ENCODE assay signal across 25 cellular contexts in genomic region chr17:50466371-50467113, GRCh38. TPM values are rescaled to one million over a fixed set of nuclear protein-coding genes. Genes with fewer than 3 reads are reported as not detected.
DNase-seq lines count a peak whose midpoint lies in the region; ATAC-seq, FAIRE-seq and TF ChIP-seq lines count a peak whose summit lies in the region.
"Had no signal": no experiment of that assay in that cellular context is flagged by ENCODE, and none has a peak within 500 bp of the region (broad histone marks: within the 10 kb centered on the region; RNA-seq: fewer than 3 reads in every experiment).

No MANE protein-coding gene starts in this region.

- CTCF ChIA-PET in GM12878 (lab: Yijun Ruan, JAX) (no interaction called here), GM10248 (lab: Yijun Ruan, JAX) (no interaction called here)
- CTCF ChIA-PET in activated CD4-positive, alpha-beta memory T cell treated with anti-CD3 and anti-CD28 coated beads for 36 hours (lab: Charles Lee) = no interaction called here

- TF ChIP-seq EP300 in GM12878 (IDR thresholded peaks at IDR 0.05; ENCODE audit: borderline replicate concordance in 1 of 2, control insufficient read depth in 1 of 2, low read depth in 2 of 2, low read length in 2 of 2) = no peak

- DNase-seq in AG20443 (ENCODE audit: low spot score) = peak; percentile 9
- DNase-seq in LNCaP clone FGC (ENCODE audit: low read depth) = peak; percentile 27
- DNase-seq in GM12878 (ENCODE audit: low read depth, low spot score) = no peak
- no peak for DNase-seq in nephron progenitor cell
- no peak for DNase-seq in GM10248 (ENCODE audit: extremely low spot score)
- no peak for DNase-seq in kidney tubule cell (ENCODE audit: low spot score)
- DNase-seq in NOMO-1 treated with dmso at 0.1 percent for 144 hours (lab: John Stamatoyannopoulos, UW; ENCODE audit: unreplicated experiment) = no peak
- DNase-seq in activated CD4-positive, alpha-beta memory T cell treated with anti-CD3 and anti-CD28 coated beads for 36 hours = no peak
- DNase-seq: adrenal gland, GOT3, hippocampal formation, NCI-H1694, NCI-H524 treated with DMSO at 0.1 percent for 48 hours, T-helper 1 cell, WERI-Rb-1 had no signal

- WGBS in GM12878 (ENCODE audit: insufficient coverage, insufficient replicate concordance, low lambda C conversion rate, missing lambda C conversion rate) = 4% methylated on average over 9 of the region's 9 CpGs

- ATAC-seq in GM12878 = peak; percentile 33; the same call in 2 of the 3 replicates
- ATAC-seq: Right ventricle myocardium inferior had no signal

- no peak overlapping the region for H3K27ac ChIP-seq in GM12878 (ENCODE audit: control insufficient read depth, insufficient read depth)
- H3K27ac ChIP-seq: adrenal gland, pancreas, WERI-Rb-1 had no signal

- H3K9ac ChIP-seq in GM12878 (ENCODE audit: control insufficient read depth, insufficient read depth, low read length) = no peak overlapping the region

- no peak for TF ChIP-seq CTCF in LNCaP clone FGC (IDR thresholded peaks at IDR 0.05; ENCODE audit: control insufficient read depth, extremely low read depth, insufficient read depth)
- no peak for TF ChIP-seq CTCF in GM12878 (IDR thresholded peaks at IDR 0.05 in 2 of 3, conservative IDR thresholded peaks at IDR 0.05 in 1 of 3; ENCODE audit: control insufficient read depth in 2 of 3, extremely low read depth in 1 of 3, insufficient read depth in 1 of 3, low read depth in 3 of 3, low read length in 3 of 3)
- TF ChIP-seq CTCF in nephron progenitor cell (IDR thresholded peaks at IDR 0.05) = no peak
- no peak for TF ChIP-seq CTCF in GM10248 (IDR thresholded peaks at IDR 0.05; ENCODE audit: control extremely low read depth, extremely low read depth, low read depth, missing control alignments)

- H3K4me3 ChIP-seq in LNCaP clone FGC (ENCODE audit: low read depth, low read length) (no peak overlapping the region), GM12878 (no peak overlapping the region)
- H3K4me3 ChIP-seq: adrenal gland, pancreas, smooth muscle cell had no signal

- H3K79me2 ChIP-seq in GM12878 (ENCODE audit: control insufficient read depth, insufficient read depth, low read length) = no peaks in the 10 kb centered on the region

- intact Hi-C loops in GM12878 (cut with micrococcal nuclease; ENCODE audit: unreplicated experiment) = no loop called here
- intact Hi-C loops in activated CD4-positive, alpha-beta memory T cell treated with anti-CD3 and anti-CD28 coated beads for 36 hours (cut with micrococcal nuclease) = no loop called here

- no peaks in the 10 kb centered on the region for H4K20me1 ChIP-seq in GM12878 (ENCODE audit: control insufficient read depth, insufficient read depth)

- H3K27ac Mint-ChIP-seq in nephron progenitor cell = peak overlapping the region; percentile 38
- no peak overlapping the region for H3K27ac Mint-ChIP-seq in activated CD4-positive, alpha-beta memory T cell treated with anti-CD3 and anti-CD28 coated beads for 36 hours
- H3K27ac Mint-ChIP-seq: activated T-helper 1 cell treated with anti-CD3 and anti-CD28 coated beads, Interleukin-12 subunit alpha, Interleukin-12 subunit beta, Interleukin-2, Interleukin-4 antibody, amounts not matched to agents 30 ng/mL and 10 ng/mL and 1 ng/mL, durations not matched to agents 14 hours and 24 hours and 36 hours; stimulated activated naive CD8-positive, alpha-beta T cell treated with anti-CD3 and anti-CD28 coated beads, Interleukin-15, Interleukin-2, amounts not matched to agents 100 ng/mL and 50 ng/mL, for 24 hours had no signal

- H3K4me3 Mint-ChIP-seq in nephron progenitor cell = no peak overlapping the region
- H3K4me3 Mint-ChIP-seq in activated CD4-positive, alpha-beta memory T cell treated with anti-CD3 and anti-CD28 coated beads for 36 hours = no peak overlapping the region
- H3K4me3 Mint-ChIP-seq: activated T-helper 1 cell treated with anti-CD3 and anti-CD28 coated beads, Interleukin-12 subunit alpha, Interleukin-12 subunit beta, Interleukin-2, Interleukin-4 antibody, amounts not matched to agents 30 ng/mL and 10 ng/mL and 1 ng/mL, durations not matched to agents 14 hours and 24 hours and 36 hours; stimulated activated naive CD8-positive, alpha-beta T cell treated with anti-CD3 and anti-CD28 coated beads, Interleukin-15, Interleukin-2, amounts not matched to agents 100 ng/mL and 50 ng/mL, for 24 hours had no signal

- TF ChIP-seq RAD21 in GM12878 (IDR thresholded peaks at IDR 0.05; ENCODE audit: insufficient read depth, low read depth, low read length) = no peak

- peaks cover 71% of the 10 kb centered on the region for H3K27me3 Mint-ChIP-seq in nephron progenitor cell (ENCODE audit: low read depth, poor library complexity)
- peaks cover 17% of the 10 kb centered on the region for H3K27me3 Mint-ChIP-seq in activated CD4-positive, alpha-beta memory T cell treated with anti-CD3 and anti-CD28 coated beads for 36 hours

- H3K9me3 Mint-ChIP-seq in nephron progenitor cell = no peaks in the 10 kb centered on the region
- no peaks in the 10 kb centered on the region for H3K9me3 Mint-ChIP-seq in activated CD4-positive, alpha-beta memory T cell treated with anti-CD3 and anti-CD28 coated beads for 36 hours
- H3K9me3 Mint-ChIP-seq: activated T-helper 1 cell treated with anti-CD3 and anti-CD28 coated beads, Interleukin-12 subunit alpha, Interleukin-12 subunit beta, Interleukin-2, Interleukin-4 antibody, amounts not matched to agents 30 ng/mL and 10 ng/mL and 1 ng/mL, durations not matched to agents 14 hours and 24 hours and 36 hours; stimulated activated naive CD8-positive, alpha-beta T cell treated with anti-CD3 and anti-CD28 coated beads, Interleukin-15, Interleukin-2, amounts not matched to agents 100 ng/mL and 50 ng/mL, for 24 hours had no signal

- in situ Hi-C loops in GM12878 (cut with MboI) = no loop called here

- H2AFZ ChIP-seq in GM12878 (ENCODE audit: control insufficient read depth, low read depth, low read length) = no peak overlapping the region

- RAD21 ChIA-PET in GM12878 (lab: Charles Lee; ENCODE audit: unreplicated experiment) = no interaction called here

- no peak overlapping the region for H3K4me2 ChIP-seq in GM12878 (ENCODE audit: control insufficient read depth, insufficient read depth)
- H3K4me2 ChIP-seq: smooth muscle cell had no signal

- no peaks in the 10 kb centered on the region for H3K4me1 ChIP-seq in GM12878 (ENCODE audit: control insufficient read depth, insufficient read depth, low read length)
- H3K4me1 ChIP-seq: pancreas had no signal

- peaks cover 0 to 3% of the 10 kb centered on the region in 2 experiments; a peak in 2 of 4 replicates for H3K27me3 ChIP-seq in GM12878 (replicated peaks in 1 of 2; ENCODE audit: control insufficient read depth in 2 of 2, insufficient read depth in 2 of 2, low read length in 1 of 2)
- H3K27me3 ChIP-seq: adrenal gland, pancreas had no signal

- no peak for FAIRE-seq in GM12878 (lab: Jason Lieb, UNC)
- FAIRE-seq: pancreas, urothelium cell line had no signal

- H3K9me3 ChIP-seq in GM12878 (replicated peaks; ENCODE audit: control insufficient read depth, insufficient read depth, low read length) = no peaks in the 10 kb centered on the region
- H3K9me3 ChIP-seq: adrenal gland, pancreas had no signal

- peaks cover 11% of the 10 kb centered on the region for H3K36me3 Mint-ChIP-seq in nephron progenitor cell (ENCODE audit: low read depth)
- H3K36me3 Mint-ChIP-seq in activated CD4-positive, alpha-beta memory T cell treated with anti-CD3 and anti-CD28 coated beads for 36 hours = no peaks in the 10 kb centered on the region

- SMC1A ChIA-PET in GM12878 (lab: Charles Lee; ENCODE audit: uncharacterized antibody, unreplicated experiment) = no interaction called here

- no peak for TF ChIP-seq POLR2A in GM12878 (IDR thresholded peaks at IDR 0.05; ENCODE audit: low read depth, low read length)

- no TSS peak for BruUV-seq in GM12878 (replicated peaks; lab: Mats Ljungman, UMichigan)

- H3K36me3 ChIP-seq in GM12878 (ENCODE audit: control insufficient read depth in 2 of 2, insufficient read depth in 2 of 2, low read length in 1 of 2) = no peaks in the 10 kb centered on the region
- H3K36me3 ChIP-seq: pancreas, WERI-Rb-1 had no signal

- POLR2A ChIA-PET in GM12878 (lab: Charles Lee) = interaction anchor here (0.6 to 0.7 kb wide), 2 partner anchors 84 to 124 kb away, joined by 4 to 5 read pairs; no protein-coding TSS in a partner anchor
- POLR2A ChIA-PET in GM10248 (lab: Yijun Ruan, JAX) = interaction anchor here (0.6 kb wide), 1 partner anchor 319 kb away, joined by 5 read pairs; no protein-coding TSS in a partner anchor
- POLR2A ChIA-PET in activated CD4-positive, alpha-beta memory T cell treated with anti-CD3 and anti-CD28 coated beads for 36 hours (lab: Charles Lee) = no interaction called here

- peaks cover 23% of the 10 kb centered on the region for H3K4me1 Mint-ChIP-seq in nephron progenitor cell
- H3K4me1 Mint-ChIP-seq in activated CD4-positive, alpha-beta memory T cell treated with anti-CD3 and anti-CD28 coated beads for 36 hours (ENCODE audit: low read depth) = peaks cover 8% of the 10 kb centered on the region

RNA-seq across cellular contexts. Expression of gene CHAD, which starts 2.1 kb away (rescaled TPM):
- total RNA-seq in GM12878 (2013; cell fraction: nucleolus; rRNA removed) = not detected in 2 replicates
- not detected in 2 replicates for total RNA-seq in GM12878 (2014; rRNA removed)
- not detected in 2 replicates for total RNA-seq in GM12878 (2014; rRNA removed; fragmentation: Illumina TruSeq; extraction: Trizol)
- not detected in 2 replicates for total RNA-seq in GM12878 (2021)
- not detected for polyA plus RNA-seq in GM12878 (2011; ENCODE audit: low read depth)
- not detected in 2 replicates for polyA plus RNA-seq in GM12878 (2011; rRNA removed)
- not detected in 2 replicates for polyA plus RNA-seq in GM12878 (2011; cell fraction: cytosol; rRNA removed)
- not detected in 2 replicates for polyA plus RNA-seq in GM12878 (2011; cell fraction: nucleus; rRNA removed)
- polyA plus RNA-seq in GM12878 (2012) = 0.37 and 0.39 TPM in 2 replicates
- not detected in 2 replicates for polyA plus RNA-seq in GM12878 (2014; fragmentation: Illumina TruSeq; extraction: Trizol)
- not detected for polyA plus RNA-seq in GM12878 (2014; fragmentation: Nextera tagmentation; extraction: Ambion mirVana)
- polyA plus RNA-seq in GM12878 (2014; rRNA removed) = not detected in 2 replicates
- polyA plus RNA-seq in GM12878 (2016; fragmentation: Nextera tagmentation; extraction: Ambion mirVana) = under 1 TPM in 1 of 2 experiments, not detected in 1; 0.06 TPM
- not detected in 2 replicates for polyA minus RNA-seq in GM12878 (2011; rRNA and poly(A)+ RNA removed)
- not detected in 2 replicates for polyA minus RNA-seq in GM12878 (2011; cell fraction: cytosol; rRNA and poly(A)+ RNA removed)
- polyA minus RNA-seq in GM12878 (2011; cell fraction: nucleus; rRNA and poly(A)+ RNA removed) = not detected in 2 replicates
- not detected for total RNA-seq in activated CD4-positive, alpha-beta memory T cell treated with anti-CD3 and anti-CD28 coated beads for 36 hours
- total RNA-seq: activated T-helper 1 cell treated with anti-CD3 and anti-CD28 coated beads, Interleukin-12 subunit alpha, Interleukin-12 subunit beta, Interleukin-2, Interleukin-4 antibody, amounts not matched to agents 30 ng/mL and 10 ng/mL and 1 ng/mL, durations not matched to agents 14 hours and 24 hours and 36 hours; HT-29; kidney epithelial cell; mononuclear cell; smooth muscle cell had no signal
- polyA plus RNA-seq: AG04450 had no signal

RNA-seq across cellular contexts. Expression of gene RSAD1, which starts 12.1 kb away (rescaled TPM):
- 52.3 and 57.1 TPM in 2 replicates for total RNA-seq in GM12878 (2013; cell fraction: nucleolus; rRNA removed)
- total RNA-seq in GM12878 (2014; rRNA removed) (16.4 and 22.0 TPM in 2 replicates), GM12878 (2014; rRNA removed; fragmentation: Illumina TruSeq; extraction: Trizol) (14.3 and 15.0 TPM in 2 replicates), GM12878 (2021) (24.2 and 26.5 TPM in 2 replicates)
- polyA plus RNA-seq in GM12878 (2011; ENCODE audit: low read depth) = 11.1 TPM
- polyA plus RNA-seq in GM12878 (2011; rRNA removed) (26.2 and 28.1 TPM in 2 replicates), GM12878 (2014; fragmentation: Illumina TruSeq; extraction: Trizol) (11.2 and 12.3 TPM in 2 replicates), GM12878 (2014; fragmentation: Nextera tagmentation; extraction: Ambion mirVana) (1 to 10 TPM; 2.5 to 6.2 TPM), GM12878 (2014; rRNA removed) (26.7 and 27.6 TPM in 2 replicates), GM12878 (2016; fragmentation: Nextera tagmentation; extraction: Ambion mirVana) (10 to 100 TPM; 23.1 to 28.1 TPM)
- 23.3 and 32.5 TPM in 2 replicates for polyA plus RNA-seq in GM12878 (2011; cell fraction: cytosol; rRNA removed)
- polyA plus RNA-seq in GM12878 (2011; cell fraction: nucleus; rRNA removed) = 92.4 and 125 TPM in 2 replicates
- polyA plus RNA-seq in GM12878 (2012) = 13.2 and 16.5 TPM in 2 replicates
- polyA minus RNA-seq in GM12878 (2011; rRNA and poly(A)+ RNA removed) = 20.1 and 27.7 TPM in 2 replicates
- 10.9 and 12.3 TPM in 2 replicates for polyA minus RNA-seq in GM12878 (2011; cell fraction: cytosol; rRNA and poly(A)+ RNA removed)
- 40.9 and 54.9 TPM in 2 replicates for polyA minus RNA-seq in GM12878 (2011; cell fraction: nucleus; rRNA and poly(A)+ RNA removed)
- 10 to 100 TPM; 31.9 to 37.2 TPM for total RNA-seq in activated CD4-positive, alpha-beta memory T cell treated with anti-CD3 and anti-CD28 coated beads for 36 hours

RNA-seq across cellular contexts. Expression of gene ACSF2, which starts 40.5 kb away (rescaled TPM):
- 78.0 and 93.4 TPM in 2 replicates for total RNA-seq in GM12878 (2013; cell fraction: nucleolus; rRNA removed)
- total RNA-seq in GM12878 (2014; rRNA removed) = 22.5 and 25.1 TPM in 2 replicates
- 17.4 and 18.7 TPM in 2 replicates for total RNA-seq in GM12878 (2014; rRNA removed; fragmentation: Illumina TruSeq; extraction: Trizol)
- 28.5 and 32.8 TPM in 2 replicates for total RNA-seq in GM12878 (2021)
- 19.8 TPM for polyA plus RNA-seq in GM12878 (2011; ENCODE audit: low read depth)
- polyA plus RNA-seq in GM12878 (2011; rRNA removed) = 11.7 and 13.2 TPM in 2 replicates
- 11.9 and 13.3 TPM in 2 replicates for polyA plus RNA-seq in GM12878 (2011; cell fraction: cytosol; rRNA removed)
- 36.0 and 60.6 TPM in 2 replicates for polyA plus RNA-seq in GM12878 (2011; cell fraction: nucleus; rRNA removed)
- 20.5 and 23.0 TPM in 2 replicates for polyA plus RNA-seq in GM12878 (2012)
- polyA plus RNA-seq in GM12878 (2014; fragmentation: Illumina TruSeq; extraction: Trizol) = 15.5 and 20.9 TPM in 2 replicates
- 10 to 100 TPM; 10.4 to 14.8 TPM for polyA plus RNA-seq in GM12878 (2014; fragmentation: Nextera tagmentation; extraction: Ambion mirVana)
- polyA plus RNA-seq in GM12878 (2014; rRNA removed) = 22.4 and 24.9 TPM in 2 replicates
- polyA plus RNA-seq in GM12878 (2016; fragmentation: Nextera tagmentation; extraction: Ambion mirVana) = 1 to 10 TPM; 7.1 to 8.4 TPM
- 24.4 and 33.9 TPM in 2 replicates for polyA minus RNA-seq in GM12878 (2011; rRNA and poly(A)+ RNA removed)
- 4.9 and 7.8 TPM in 2 replicates for polyA minus RNA-seq in GM12878 (2011; cell fraction: cytosol; rRNA and poly(A)+ RNA removed)
- 13.7 and 18.1 TPM in 2 replicates for polyA minus RNA-seq in GM12878 (2011; cell fraction: nucleus; rRNA and poly(A)+ RNA removed)
- total RNA-seq in activated CD4-positive, alpha-beta memory T cell treated with anti-CD3 and anti-CD28 coated beads for 36 hours = 10 to 100 TPM; 20.1 to 23.6 TPM

RNA-seq across cellular contexts. Expression of gene MYCBPAP, which starts 41.7 kb away (rescaled TPM):
- 3.7 TPM in 2 replicates for total RNA-seq in GM12878 (2013; cell fraction: nucleolus; rRNA removed)
- total RNA-seq in GM12878 (2014; rRNA removed) = 1.9 and 2.4 TPM in 2 replicates
- total RNA-seq in GM12878 (2014; rRNA removed; fragmentation: Illumina TruSeq; extraction: Trizol) = 1.0 and 1.2 TPM in 2 replicates
- total RNA-seq in GM12878 (2021) = 2.4 TPM in 2 replicates
- 0.46 TPM for polyA plus RNA-seq in GM12878 (2011; ENCODE audit: low read depth)
- 0.58 and 0.92 TPM in 2 replicates for polyA plus RNA-seq in GM12878 (2011; rRNA removed)
- polyA plus RNA-seq in GM12878 (2011; cell fraction: cytosol; rRNA removed) = 0.35 and 0.51 TPM in 2 replicates
- 1.6 and 2.5 TPM in 2 replicates for polyA plus RNA-seq in GM12878 (2011; cell fraction: nucleus; rRNA removed)
- 0.85 and 1.00 TPM in 2 replicates for polyA plus RNA-seq in GM12878 (2012)
- polyA plus RNA-seq in GM12878 (2014; fragmentation: Illumina TruSeq; extraction: Trizol) = 1.3 and 2.8 TPM in 2 replicates
- under 1 TPM; 0.23 to 0.27 TPM for polyA plus RNA-seq in GM12878 (2014; fragmentation: Nextera tagmentation; extraction: Ambion mirVana)
- 2.3 and 2.7 TPM in 2 replicates for polyA plus RNA-seq in GM12878 (2014; rRNA removed)
- polyA plus RNA-seq in GM12878 (2016; fragmentation: Nextera tagmentation; extraction: Ambion mirVana) = 1 to 10 TPM; 1.7 to 1.8 TPM
- 0.57 and 0.66 TPM in 2 replicates for polyA minus RNA-seq in GM12878 (2011; rRNA and poly(A)+ RNA removed)
- polyA minus RNA-seq in GM12878 (2011; cell fraction: cytosol; rRNA and poly(A)+ RNA removed) = not detected in 2 replicates
- polyA minus RNA-seq in GM12878 (2011; cell fraction: nucleus; rRNA and poly(A)+ RNA removed) = 1.2 and 1.4 TPM in 2 replicates
- 1 to 10 TPM; 8.1 to 8.5 TPM for total RNA-seq in activated CD4-positive, alpha-beta memory T cell treated with anti-CD3 and anti-CD28 coated beads for 36 hours
- total RNA-seq: HT-29 had no signal

Comparison
In these comparisons a context has a peak if more than half of its experiments do, and no peak if none do; other contexts are left out.
1. DNase-seq: peak in AG20443 (single experiment) and LNCaP clone FGC (single experiment); none in GM12878 (single experiment), nephron progenitor cell (single experiment), GM10248 (single experiment), kidney tubule cell (single experiment), NOMO-1 treated with dmso at 0.1 percent for 144 hours (single experiment) and activated CD4-positive, alpha-beta memory T cell treated with anti-CD3 and anti-CD28 coated beads for 36 hours (single experiment).